Comparison of ENCODE assay signal across 2 cellular contexts in genomic region chr1:21605012-21605715, GRCh38.
TF ChIP-seq lines count a peak whose summit lies in the region.

No MANE protein-coding gene starts in this region.

TF ChIP-seq in HepG2, 621 proteins besides CTCF, POLR2A, EP300 and RAD21:
- TF ChIP-seq ZNF263 (CRISPR knock-in tag; IDR thresholded peaks at IDR 0.05) = peak; percentile 63
- TF ChIP-seq, protein P1, sequence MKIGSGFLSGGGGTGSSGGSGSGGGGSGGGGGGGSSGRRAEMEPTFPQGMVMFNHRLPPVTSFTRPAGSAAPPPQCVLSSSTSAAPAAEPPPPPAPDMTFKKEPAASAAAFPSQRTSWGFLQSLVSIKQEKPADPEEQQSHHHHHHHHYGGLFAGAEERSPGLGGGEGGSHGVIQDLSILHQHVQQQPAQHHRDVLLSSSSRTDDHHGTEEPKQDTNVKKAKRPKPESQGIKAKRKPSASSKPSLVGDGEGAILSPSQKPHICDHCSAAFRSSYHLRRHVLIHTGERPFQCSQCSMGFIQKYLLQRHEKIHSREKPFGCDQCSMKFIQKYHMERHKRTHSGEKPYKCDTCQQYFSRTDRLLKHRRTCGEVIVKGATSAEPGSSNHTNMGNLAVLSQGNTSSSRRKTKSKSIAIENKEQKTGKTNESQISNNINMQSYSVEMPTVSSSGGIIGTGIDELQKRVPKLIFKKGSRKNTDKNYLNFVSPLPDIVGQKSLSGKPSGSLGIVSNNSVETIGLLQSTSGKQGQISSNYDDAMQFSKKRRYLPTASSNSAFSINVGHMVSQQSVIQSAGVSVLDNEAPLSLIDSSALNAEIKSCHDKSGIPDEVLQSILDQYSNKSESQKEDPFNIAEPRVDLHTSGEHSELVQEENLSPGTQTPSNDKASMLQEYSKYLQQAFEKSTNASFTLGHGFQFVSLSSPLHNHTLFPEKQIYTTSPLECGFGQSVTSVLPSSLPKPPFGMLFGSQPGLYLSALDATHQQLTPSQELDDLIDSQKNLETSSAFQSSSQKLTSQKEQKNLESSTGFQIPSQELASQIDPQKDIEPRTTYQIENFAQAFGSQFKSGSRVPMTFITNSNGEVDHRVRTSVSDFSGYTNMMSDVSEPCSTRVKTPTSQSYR (CRISPR knock-in tag; IDR thresholded peaks at IDR 0.05; ENCODE audit: borderline replicate concordance) = no peak
- TF ChIP-seq REPIN1 (CRISPR knock-in tag; IDR thresholded peaks at IDR 0.05; ENCODE audit: borderline replicate concordance, low read depth) = no peak
- no peak for TF ChIP-seq ZKSCAN5 (CRISPR knock-in tag; IDR thresholded peaks at IDR 0.05)
- no peak for TF ChIP-seq YEATS2 (CRISPR knock-in tag; IDR thresholded peaks at IDR 0.05; ENCODE audit: borderline replicate concordance)
- peak; percentile 93 for TF ChIP-seq ZKSCAN1 (IDR thresholded peaks at IDR 0.05; ENCODE audit: low read length)
- no peak for TF ChIP-seq KLF16 (CRISPR knock-in tag; IDR thresholded peaks at IDR 0.05)
TF ChIP-seq in HepG2: peak in this region for 2.

TF ChIP-seq in H1, 55 proteins besides CTCF, POLR2A, EP300 and RAD21:
- TF ChIP-seq BCL11A (IDR thresholded peaks at IDR 0.05; ENCODE audit: low read depth in 2 of 2, low read length in 2 of 2) (no peak), SP1 (IDR thresholded peaks at IDR 0.05; ENCODE audit: low read depth, low read length) (no peak), CBX8 (IDR thresholded peaks at IDR 0.05; ENCODE audit: borderline replicate concordance, low read depth, low read length) (no peak), POU5F1 (IDR thresholded peaks at IDR 0.05; ENCODE audit: low read depth, low read length) (no peak), FOSL1 (IDR thresholded peaks at IDR 0.05; ENCODE audit: insufficient read depth, low read depth, low read length) (no peak), CHD2 (IDR thresholded peaks at IDR 0.05; ENCODE audit: low read length) (no peak), JUND (IDR thresholded peaks at IDR 0.05; ENCODE audit: low read length) (no peak), HDAC6 (IDR thresholded peaks at IDR 0.05; ENCODE audit: low read depth, low read length) (no peak), KDM4A (IDR thresholded peaks at IDR 0.05; ENCODE audit: low read depth, low read length, severe bottlenecking) (no peak), TBP (IDR thresholded peaks at IDR 0.05; ENCODE audit: low read depth, low read length) (no peak)
- TF ChIP-seq, protein P2, sequence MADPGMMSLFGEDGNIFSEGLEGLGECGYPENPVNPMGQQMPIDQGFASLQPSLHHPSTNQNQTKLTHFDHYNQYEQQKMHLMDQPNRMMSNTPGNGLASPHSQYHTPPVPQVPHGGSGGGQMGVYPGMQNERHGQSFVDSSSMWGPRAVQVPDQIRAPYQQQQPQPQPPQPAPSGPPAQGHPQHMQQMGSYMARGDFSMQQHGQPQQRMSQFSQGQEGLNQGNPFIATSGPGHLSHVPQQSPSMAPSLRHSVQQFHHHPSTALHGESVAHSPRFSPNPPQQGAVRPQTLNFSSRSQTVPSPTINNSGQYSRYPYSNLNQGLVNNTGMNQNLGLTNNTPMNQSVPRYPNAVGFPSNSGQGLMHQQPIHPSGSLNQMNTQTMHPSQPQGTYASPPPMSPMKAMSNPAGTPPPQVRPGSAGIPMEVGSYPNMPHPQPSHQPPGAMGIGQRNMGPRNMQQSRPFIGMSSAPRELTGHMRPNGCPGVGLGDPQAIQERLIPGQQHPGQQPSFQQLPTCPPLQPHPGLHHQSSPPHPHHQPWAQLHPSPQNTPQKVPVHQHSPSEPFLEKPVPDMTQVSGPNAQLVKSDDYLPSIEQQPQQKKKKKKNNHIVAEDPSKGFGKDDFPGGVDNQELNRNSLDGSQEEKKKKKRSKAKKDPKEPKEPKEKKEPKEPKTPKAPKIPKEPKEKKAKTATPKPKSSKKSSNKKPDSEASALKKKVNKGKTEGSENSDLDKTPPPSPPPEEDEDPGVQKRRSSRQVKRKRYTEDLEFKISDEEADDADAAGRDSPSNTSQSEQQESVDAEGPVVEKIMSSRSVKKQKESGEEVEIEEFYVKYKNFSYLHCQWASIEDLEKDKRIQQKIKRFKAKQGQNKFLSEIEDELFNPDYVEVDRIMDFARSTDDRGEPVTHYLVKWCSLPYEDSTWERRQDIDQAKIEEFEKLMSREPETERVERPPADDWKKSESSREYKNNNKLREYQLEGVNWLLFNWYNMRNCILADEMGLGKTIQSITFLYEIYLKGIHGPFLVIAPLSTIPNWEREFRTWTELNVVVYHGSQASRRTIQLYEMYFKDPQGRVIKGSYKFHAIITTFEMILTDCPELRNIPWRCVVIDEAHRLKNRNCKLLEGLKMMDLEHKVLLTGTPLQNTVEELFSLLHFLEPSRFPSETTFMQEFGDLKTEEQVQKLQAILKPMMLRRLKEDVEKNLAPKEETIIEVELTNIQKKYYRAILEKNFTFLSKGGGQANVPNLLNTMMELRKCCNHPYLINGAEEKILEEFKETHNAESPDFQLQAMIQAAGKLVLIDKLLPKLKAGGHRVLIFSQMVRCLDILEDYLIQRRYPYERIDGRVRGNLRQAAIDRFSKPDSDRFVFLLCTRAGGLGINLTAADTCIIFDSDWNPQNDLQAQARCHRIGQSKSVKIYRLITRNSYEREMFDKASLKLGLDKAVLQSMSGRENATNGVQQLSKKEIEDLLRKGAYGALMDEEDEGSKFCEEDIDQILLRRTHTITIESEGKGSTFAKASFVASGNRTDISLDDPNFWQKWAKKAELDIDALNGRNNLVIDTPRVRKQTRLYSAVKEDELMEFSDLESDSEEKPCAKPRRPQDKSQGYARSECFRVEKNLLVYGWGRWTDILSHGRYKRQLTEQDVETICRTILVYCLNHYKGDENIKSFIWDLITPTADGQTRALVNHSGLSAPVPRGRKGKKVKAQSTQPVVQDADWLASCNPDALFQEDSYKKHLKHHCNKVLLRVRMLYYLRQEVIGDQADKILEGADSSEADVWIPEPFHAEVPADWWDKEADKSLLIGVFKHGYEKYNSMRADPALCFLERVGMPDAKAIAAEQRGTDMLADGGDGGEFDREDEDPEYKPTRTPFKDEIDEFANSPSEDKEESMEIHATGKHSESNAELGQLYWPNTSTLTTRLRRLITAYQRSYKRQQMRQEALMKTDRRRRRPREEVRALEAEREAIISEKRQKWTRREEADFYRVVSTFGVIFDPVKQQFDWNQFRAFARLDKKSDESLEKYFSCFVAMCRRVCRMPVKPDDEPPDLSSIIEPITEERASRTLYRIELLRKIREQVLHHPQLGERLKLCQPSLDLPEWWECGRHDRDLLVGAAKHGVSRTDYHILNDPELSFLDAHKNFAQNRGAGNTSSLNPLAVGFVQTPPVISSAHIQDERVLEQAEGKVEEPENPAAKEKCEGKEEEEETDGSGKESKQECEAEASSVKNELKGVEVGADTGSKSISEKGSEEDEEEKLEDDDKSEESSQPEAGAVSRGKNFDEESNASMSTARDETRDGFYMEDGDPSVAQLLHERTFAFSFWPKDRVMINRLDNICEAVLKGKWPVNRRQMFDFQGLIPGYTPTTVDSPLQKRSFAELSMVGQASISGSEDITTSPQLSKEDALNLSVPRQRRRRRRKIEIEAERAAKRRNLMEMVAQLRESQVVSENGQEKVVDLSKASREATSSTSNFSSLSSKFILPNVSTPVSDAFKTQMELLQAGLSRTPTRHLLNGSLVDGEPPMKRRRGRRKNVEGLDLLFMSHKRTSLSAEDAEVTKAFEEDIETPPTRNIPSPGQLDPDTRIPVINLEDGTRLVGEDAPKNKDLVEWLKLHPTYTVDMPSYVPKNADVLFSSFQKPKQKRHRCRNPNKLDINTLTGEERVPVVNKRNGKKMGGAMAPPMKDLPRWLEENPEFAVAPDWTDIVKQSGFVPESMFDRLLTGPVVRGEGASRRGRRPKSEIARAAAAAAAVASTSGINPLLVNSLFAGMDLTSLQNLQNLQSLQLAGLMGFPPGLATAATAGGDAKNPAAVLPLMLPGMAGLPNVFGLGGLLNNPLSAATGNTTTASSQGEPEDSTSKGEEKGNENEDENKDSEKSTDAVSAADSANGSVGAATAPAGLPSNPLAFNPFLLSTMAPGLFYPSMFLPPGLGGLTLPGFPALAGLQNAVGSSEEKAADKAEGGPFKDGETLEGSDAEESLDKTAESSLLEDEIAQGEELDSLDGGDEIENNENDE (IDR thresholded peaks at IDR 0.05; ENCODE audit: insufficient replicate concordance, low read length) = no peak
